Comparison of ENCODE assay signal across 8 cellular contexts in genomic region chr11:74453373-74453975, GRCh38. TPM values are rescaled to one million over a fixed set of nuclear protein-coding genes. Genes with fewer than 3 reads are reported as not detected.
DNase-seq lines count a peak whose midpoint lies in the region; ATAC-seq and TF ChIP-seq lines count a peak whose summit lies in the region.

No MANE protein-coding gene starts in this region.

- no peak overlapping the region for H3K4me3 Mint-ChIP-seq in GM23338

- peaks cover 2% of the 10 kb centered on the region; the same call in 1 of the 3 replicates for H3K4me1 Mint-ChIP-seq in GM23338

- no peak for TF ChIP-seq POLR2A in lower leg skin (IDR thresholded peaks at IDR 0.05)

- H3K27me3 Mint-ChIP-seq in GM23338 (ENCODE audit: insufficient read depth, low read depth, poor library complexity): no peaks in the 10 kb centered on the region

- no peak overlapping the region for H3K4me3 ChIP-seq in GM23338
- no peak overlapping the region for H3K4me3 ChIP-seq in choroid plexus epithelial cell (ENCODE audit: low read depth, low read length)
- H3K4me3 ChIP-seq in lower leg skin (ENCODE audit: low read depth, poor library complexity, severe bottlenecking): no peak overlapping the region

- no peaks in the 10 kb centered on the region for H3K9me2 ChIP-seq in GM23338 (ENCODE audit: insufficient read depth)

- no peaks in the 10 kb centered on the region for H3K4me1 ChIP-seq in GM23338 (ENCODE audit: insufficient read depth)

- H3K9me3 Mint-ChIP-seq in GM23338: no peaks in the 10 kb centered on the region

- intact Hi-C loops in lower leg skin (cut with DNase I; ENCODE audit: low total_unique reads): loop anchor here (2.0 to 5.0 kb wide), 2 partner anchors 67 to 119 kb away; no protein-coding TSS in a partner anchor

- peak; percentile 90 to 91 for TF ChIP-seq CTCF in GM23338 (conservative IDR thresholded peaks at IDR 0.05; ENCODE audit: low read depth in 2 of 2)
- TF ChIP-seq CTCF in choroid plexus epithelial cell (conservative IDR thresholded peaks at IDR 0.05; ENCODE audit: low read depth, low read length): peak; percentile 90
- no peak for TF ChIP-seq CTCF in lower leg skin (IDR thresholded peaks at IDR 0.05)

- DNase-seq in AG08395 (ENCODE audit: low spot score) (peak; percentile 72), GM23338 (ENCODE audit: low spot score) (peak; percentile 92), NCI-H510A treated with DMSO at 0.1 percent for 48 hours (lab: John Stamatoyannopoulos, UW) (peak; percentile 56), choroid plexus epithelial cell (ENCODE audit: low read depth) (peak; percentile 82), lower leg skin (ENCODE audit: low spot score in 2 of 2) (peak; percentile 45 to 91)
- DNase-seq in activated CD4-positive, alpha-beta T cell treated with anti-CD3 and anti-CD28 coated beads for 24 hours (ENCODE audit: low read depth in 2 of 2): peak; percentile 51 to 59
- DNase-seq in stimulated activated CD8-positive, alpha-beta memory T cell treated with anti-CD3 and anti-CD28 coated beads, Interleukin-15, amount 100 ng/mL, for 1 hour (ENCODE audit: low read depth): peak; percentile 34

- H3K27ac Mint-ChIP-seq in GM23338: no peak overlapping the region

- H3K79me2 ChIP-seq in GM23338 (replicated peaks; ENCODE audit: insufficient read depth): no peaks in the 10 kb centered on the region

- 36 to 40% methylated on average over 10 of the region's 10 CpGs for WGBS in lower leg skin, 2 donors

- H3K36me3 ChIP-seq in GM23338 (ENCODE audit: insufficient read depth): no peaks in the 10 kb centered on the region

- H3K36me3 Mint-ChIP-seq in GM23338 (ENCODE audit: low read depth): no peaks in the 10 kb centered on the region

- peak; percentile 93 for ATAC-seq in GM23338
- no peak for ATAC-seq in HG03139 (IDR thresholded peaks at IDR 0.05; ENCODE audit: unreplicated experiment)

- H2AFZ ChIP-seq in GM23338: no peak overlapping the region

- no peak overlapping the region for H3K27ac ChIP-seq in GM23338 (ENCODE audit: low read depth)

- no peaks in the 10 kb centered on the region for H3F3A ChIP-seq in GM23338 (replicated peaks; ENCODE audit: low read depth)

- H3K4me2 ChIP-seq in GM23338: no peak overlapping the region

- no peaks in the 10 kb centered on the region for H3K27me3 ChIP-seq in GM23338 (ENCODE audit: insufficient read depth)

- H4K20me1 ChIP-seq in GM23338 (replicated peaks; ENCODE audit: insufficient read depth): no peaks in the 10 kb centered on the region

TF ChIP-seq in GM23338, 12 proteins besides CTCF, POLR2A, EP300 and RAD21 (continues in another document):
- TF ChIP-seq CREB1 (CRISPR knock-in tag; IDR thresholded peaks at IDR 0.05; ENCODE audit: low read depth): no peak
- TF ChIP-seq ETS1 (IDR thresholded peaks at IDR 0.05): no peak
- no peak for TF ChIP-seq POLR2AphosphoS5 (IDR thresholded peaks at IDR 0.05; ENCODE audit: low read depth)
- TF ChIP-seq EZH2 (IDR thresholded peaks at IDR 0.05; ENCODE audit: low read depth, unreplicated experiment): no peak
- TF ChIP-seq ZNF331 (CRISPR knock-in tag; IDR thresholded peaks at IDR 0.05; ENCODE audit: low read depth): no peak
- no peak for TF ChIP-seq REST (IDR thresholded peaks at IDR 0.05; ENCODE audit: unreplicated experiment)
- TF ChIP-seq NANOG (IDR thresholded peaks at IDR 0.05; ENCODE audit: borderline replicate concordance): no peak

RNA-seq across cellular contexts. Expression of gene KCNE3, which starts 13.9 kb away (rescaled TPM):
- 4.3 and 10.6 TPM in 2 replicates for total RNA-seq in GM23338 (2014; rRNA removed; shearing (Covaris generic))
- polyA plus RNA-seq in GM23338 (2016; fragmentation: Nextera tagmentation; extraction: Ambion mirVana): 2.3 and 2.4 TPM in 2 replicates
- 1 to 10 TPM in 2 of 4 donors, under 1 TPM in 1, not detected in 1; 0.08 to 2.0 (median 1.9) TPM for total RNA-seq in lower leg skin

RNA-seq across cellular contexts. Expression of gene LIPT2, which starts 40.0 kb away (rescaled TPM):
- total RNA-seq in GM23338 (2014; rRNA removed; shearing (Covaris generic)): 16.9 and 19.5 TPM in 2 replicates
- polyA plus RNA-seq in GM23338 (2016; fragmentation: Nextera tagmentation; extraction: Ambion mirVana): 5.9 and 8.2 TPM in 2 replicates
- 10 to 100 TPM in 1 of 4 donors, 1 to 10 TPM in 3; 4.0 to 10.9 (median 8.1) TPM for total RNA-seq in lower leg skin

RNA-seq across cellular contexts. Expression of gene PGM2L1, which starts 55.2 kb away (rescaled TPM):
- 41.0 and 44.4 TPM in 2 replicates for total RNA-seq in GM23338 (2014; rRNA removed; shearing (Covaris generic))
- 27.2 and 32.6 TPM in 2 replicates for polyA plus RNA-seq in GM23338 (2016; fragmentation: Nextera tagmentation; extraction: Ambion mirVana)
- total RNA-seq in lower leg skin: 1 to 10 TPM; 1.0 to 1.8 (median 1.2) TPM

Comparison
In these comparisons a context has a peak if more than half of its experiments do, and no peak if none do; other contexts are left out.
1. DNase-seq: peak in every context shown above with its lines; median percentile 92 in GM23338; 82 in choroid plexus epithelial cell; 72 in AG08395; 68 in lower leg skin; 56 in NCI-H510A treated with DMSO at 0.1 percent for 48 hours; 55 in activated CD4-positive, alpha-beta T cell treated with anti-CD3 and anti-CD28 coated beads for 24 hours; 34 in stimulated activated CD8-positive, alpha-beta memory T cell treated with anti-CD3 and anti-CD28 coated beads, Interleukin-15, amount 100 ng/mL, for 1 hour.
2. CTCF ChIP-seq: peak in GM23338 (2 of 2) and choroid plexus epithelial cell (single experiment); none in lower leg skin (0 of 3).
3. RNA of gene PGM2L1, which starts 55.2 kb away (total RNA-seq): 41.0 to 44.4 TPM in GM23338; 1.0 to 1.8 TPM in lower leg skin; every median in the first group is over 10 times any median in the second.